Comparison of ENCODE assay signal across 18 cellular contexts in the genomic region with DNA sequence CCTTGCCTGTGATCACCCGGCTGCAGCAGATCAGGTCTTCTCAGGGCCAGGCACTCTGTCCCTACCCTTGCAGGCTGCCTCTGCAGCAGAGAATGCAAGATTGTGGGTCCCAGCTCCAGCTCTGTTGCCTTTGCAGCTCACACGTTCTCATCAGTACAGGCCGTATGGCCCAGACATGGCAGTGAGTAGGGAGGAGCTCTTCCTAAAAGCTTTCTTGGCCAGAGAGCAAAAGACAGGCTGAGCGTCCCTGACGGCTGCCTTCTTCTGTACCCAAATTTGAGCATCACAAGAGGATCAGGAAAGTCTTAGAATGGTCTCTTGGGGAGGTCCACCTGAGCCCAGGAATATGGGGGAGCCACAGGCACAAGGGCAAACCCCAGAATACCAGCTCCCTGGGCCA.
A peak's percentile ranks its signal among the peaks of the same experiment; 100 is the strongest.
DNase-seq lines count a peak whose midpoint lies in the region; ATAC-seq and TF ChIP-seq lines count a peak whose summit lies in the region.
"Had no signal": no experiment of that assay in that cellular context is flagged by ENCODE, and none has a peak within 500 bp of the region (broad histone marks: within the 10 kb centered on the region; RNA-seq: fewer than 3 reads in every experiment).

No MANE protein-coding gene starts in this region.

- ATAC-seq in heart left ventricle (no peak), left cardiac atrium (no peak), HG03095 (IDR thresholded peaks at IDR 0.05; ENCODE audit: unreplicated experiment) (no peak), HG02884 (IDR thresholded peaks at IDR 0.05; ENCODE audit: unreplicated experiment) (no peak)
- ATAC-seq: activated CD8-positive, alpha-beta T cell treated with anti-CD3 and anti-CD28 coated beads, Interleukin-2, amount 10 ng/mL, durations not matched to agents 7 days and 5 days; activated T-helper 17 cell treated with anti-CD3 and anti-CD28 coated beads, Interleukin-2, amount 50 U/mL, for 72 hours; GM12878; K562; left colon; natural killer cell had no signal

- no peaks in the 10 kb centered on the region for H3K27me3 ChIP-seq in heart left ventricle
- H3K27me3 ChIP-seq in esophagus muscularis mucosa, result no peaks in the 10 kb centered on the region
- no peaks in the 10 kb centered on the region for H3K27me3 ChIP-seq in prostate gland (replicated peaks; ENCODE audit: insufficient read depth)
- H3K27me3 ChIP-seq in uterus, result no peaks in the 10 kb centered on the region

- H3K4me3 ChIP-seq in heart left ventricle, result no peak overlapping the region
- no peak overlapping the region for H3K4me3 ChIP-seq in esophagus muscularis mucosa
- no peak overlapping the region for H3K4me3 ChIP-seq in prostate gland
- no peak overlapping the region for H3K4me3 ChIP-seq in uterus
- H3K4me3 ChIP-seq: GM12878, K562 had no signal

- no peak for TF ChIP-seq EP300 in esophagus muscularis mucosa (IDR thresholded peaks at IDR 0.05)

- H3K4me1 ChIP-seq in heart left ventricle (peaks cover 0 to 56% (median 41%) of the 10 kb centered on the region in 12 donors), esophagus muscularis mucosa (peaks cover 49 to 62% (median 57%) of the 10 kb centered on the region in 4 donors), prostate gland (replicated peaks) (peaks cover 14% of the 10 kb centered on the region), uterus (peaks cover 14 to 27% of the 10 kb centered on the region in 2 donors)

- H3K9me3 ChIP-seq in heart left ventricle, result no peaks in the 10 kb centered on the region
- no peaks in the 10 kb centered on the region for H3K9me3 ChIP-seq in esophagus muscularis mucosa
- H3K9me3 ChIP-seq in prostate gland, result no peaks in the 10 kb centered on the region
- no peaks in the 10 kb centered on the region for H3K9me3 ChIP-seq in uterus

- intact Hi-C loops in heart left ventricle (cut with DNase I), result loop anchor here in 3 of 10 donors (10.0 kb wide), 2 partner anchors 172 to 262 kb away; partner anchors contain the start of gene ZMIZ1 (in 2 of the 3)
- intact Hi-C loops in left cardiac atrium (cut with DNase I), result no loop called here
- intact Hi-C loops in esophagus muscularis mucosa (cut with DNase I), result no loop called here
- intact Hi-C loops in prostate gland (cut with DNase I), result loop anchor here (10.0 kb wide), 1 partner anchor 382 kb away; no protein-coding TSS in a partner anchor
- intact Hi-C loops in uterus (cut with DNase I; ENCODE audit: low total_unique reads), result no loop called here

- DNase-seq in heart left ventricle (no peak), left cardiac atrium (no peak), esophagus muscularis mucosa (ENCODE audit: extremely low spot score) (no peak), prostate gland (ENCODE audit: low spot score) (no peak), uterus (no peak), KG1 (lab: John Stamatoyannopoulos, UW) (no peak)
- DNase-seq: activated CD8-positive, alpha-beta T cell treated with anti-CD3 and anti-CD28 coated beads, Interleukin-2, amount 10 ng/mL, durations not matched to agents 7 days and 5 days; amygdala; erythroblast; natural killer cell; NCI-H1105 treated with DMSO at 0.1 percent for 48 hours had no signal

- H3K27ac ChIP-seq in heart left ventricle (peak overlapping the region; percentile 35 to 87 (median 62)), esophagus muscularis mucosa (replicated peaks in 1 of 4) (peak overlapping the region; percentile 74 to 82 (median 79)), prostate gland (peak overlapping the region; percentile 64 to 79), uterus (peak overlapping the region; percentile 87 to 88)
- H3K27ac ChIP-seq: VCaP had no signal

- H3K36me3 ChIP-seq in heart left ventricle, result no peaks in the 10 kb centered on the region
- no peaks in the 10 kb centered on the region for H3K36me3 ChIP-seq in esophagus muscularis mucosa
- no peaks in the 10 kb centered on the region for H3K36me3 ChIP-seq in prostate gland
- no peaks in the 10 kb centered on the region for H3K36me3 ChIP-seq in uterus

- 63 to 80% (median 72%) methylated on average over 4 to 5 of the region's 5 CpGs for WGBS in heart left ventricle, 4 donors
- 62% methylated on average over 4 of the region's 5 CpGs for WGBS in esophagus muscularis mucosa
- 36% methylated on average over 5 of the region's 5 CpGs for WGBS in prostate gland

- TF ChIP-seq CTCF in heart left ventricle (IDR thresholded peaks at IDR 0.05) (no peak), esophagus muscularis mucosa (IDR thresholded peaks at IDR 0.05) (no peak), prostate gland (IDR thresholded peaks at IDR 0.05) (no peak), uterus (IDR thresholded peaks at IDR 0.05) (no peak)

- TF ChIP-seq POLR2A in heart left ventricle (IDR thresholded peaks at IDR 0.05), result no peak
- TF ChIP-seq POLR2A in esophagus muscularis mucosa (IDR thresholded peaks at IDR 0.05; ENCODE audit: low read depth), result no peak
- TF ChIP-seq POLR2A in prostate gland (IDR thresholded peaks at IDR 0.05), result no peak
- TF ChIP-seq POLR2A in uterus (IDR thresholded peaks at IDR 0.05), result no peak
